Comparison of ENCODE assay signal across 32 cellular contexts in genomic region chr18:42892181-42892580, GRCh38.
"Had no signal": no experiment of that assay in that cellular context is flagged by ENCODE, and none has a peak within 500 bp of the region (broad histone marks: within the 10 kb centered on the region; RNA-seq: fewer than 3 reads in every experiment).

No MANE protein-coding gene starts in this region.

- DNase-seq: activated CD4-positive, alpha-beta memory T cell treated with anti-CD3 and anti-CD28 coated beads for 36 hours; activated CD4-positive, alpha-beta T cell treated with anti-CD3 and anti-CD28 coated beads for 36 hours; activated CD4-positive, alpha-beta T cell treated with anti-CD3 and anti-CD28 coated beads, Interleukin-2, amount 10 ng/mL, durations not matched to agents 24 days and 14 days; activated CD4-positive, CD25-positive, alpha-beta regulatory T cell; activated CD4-positive, CD25-positive, alpha-beta regulatory T cell treated with anti-CD3 and anti-CD28 coated beads, Interleukin-2, amount 50 U/mL, for 72 hours; activated CD8-positive, alpha-beta memory T cell treated with anti-CD3 and anti-CD28 coated beads, Interleukin-2, amount 10 ng/mL, durations not matched to agents 7 days and 5 days; activated CD8-positive, alpha-beta memory T cell treated with anti-CD3 and anti-CD28 coated beads, Interleukin-2, amount 50 U/mL, for 4 hours; activated CD8-positive, alpha-beta T cell treated with anti-CD3 and anti-CD28 coated beads, Interleukin-2, amount 10 ng/mL, durations not matched to agents 7 days and 5 days; activated effector memory CD4-positive, alpha-beta T cell treated with anti-CD3 and anti-CD28 coated beads, Interleukin-2, amount 50 U/mL, for 16 hours; activated naive CD4-positive, alpha-beta T cell treated with anti-CD3 and anti-CD28 coated beads for 36 hours; activated naive CD8-positive, alpha-beta T cell treated with anti-CD3 and anti-CD28 coated beads for 36 hours; activated naive CD8-positive, alpha-beta T cell treated with anti-CD3 and anti-CD28 coated beads, Interleukin-2, amount 50 U/mL, for 24 hours; activated T-cell treated with anti-CD3 and anti-CD28 coated beads, Interleukin-2, amount 50 U/mL, for 1 hour; activated T-cell treated with anti-CD3 and anti-CD28 coated beads, Interleukin-2, amount 50 U/mL, for 48 hours; adrenal gland; amygdala; aorta; body of pancreas; caudate nucleus; cortex of kidney; dermis blood vessel endothelial cell; effector CD4-positive, alpha-beta T cell; effector memory CD8-positive, alpha-beta T cell; erythroblast; foreskin keratinocyte; gastrocnemius medialis; glutamatergic neuron; heart left ventricle; T-helper 17 cell; T1000 had no signal

- H3K27me3 ChIP-seq: adrenal gland, body of pancreas, esophagus muscularis mucosa, foreskin keratinocyte, gastrocnemius medialis, heart left ventricle had no signal

- H3K9me3 ChIP-seq: adrenal gland, body of pancreas, esophagus muscularis mucosa, gastrocnemius medialis, heart left ventricle had no signal

- FAIRE-seq: colon had no signal

- H3K4me3 ChIP-seq: adrenal gland, body of pancreas, esophagus muscularis mucosa, gastrocnemius medialis, heart left ventricle had no signal

- H3K36me3 ChIP-seq: adrenal gland, esophagus muscularis mucosa, gastrocnemius medialis, heart left ventricle had no signal

- ATAC-seq: activated CD4-positive, alpha-beta T cell treated with anti-CD3 and anti-CD28 coated beads for 36 hours; activated CD8-positive, alpha-beta memory T cell treated with anti-CD3 and anti-CD28 coated beads, Interleukin-2, amount 10 ng/mL, durations not matched to agents 7 days and 5 days; activated CD8-positive, alpha-beta T cell treated with anti-CD3 and anti-CD28 coated beads, Interleukin-2, amount 10 ng/mL, durations not matched to agents 7 days and 5 days; activated naive CD8-positive, alpha-beta T cell treated with anti-CD3 and anti-CD28 coated beads, Interleukin-2, amount 50 U/mL, for 24 hours; body of pancreas; effector memory CD8-positive, alpha-beta T cell; foreskin keratinocyte; gastrocnemius medialis; heart left ventricle; T-helper 17 cell had no signal

- H3K27ac ChIP-seq: adrenal gland, body of pancreas, esophagus muscularis mucosa, foreskin keratinocyte, gastrocnemius medialis, heart left ventricle had no signal
